Comparison of ENCODE assay signal across 20 cellular contexts in the genomic region with DNA sequence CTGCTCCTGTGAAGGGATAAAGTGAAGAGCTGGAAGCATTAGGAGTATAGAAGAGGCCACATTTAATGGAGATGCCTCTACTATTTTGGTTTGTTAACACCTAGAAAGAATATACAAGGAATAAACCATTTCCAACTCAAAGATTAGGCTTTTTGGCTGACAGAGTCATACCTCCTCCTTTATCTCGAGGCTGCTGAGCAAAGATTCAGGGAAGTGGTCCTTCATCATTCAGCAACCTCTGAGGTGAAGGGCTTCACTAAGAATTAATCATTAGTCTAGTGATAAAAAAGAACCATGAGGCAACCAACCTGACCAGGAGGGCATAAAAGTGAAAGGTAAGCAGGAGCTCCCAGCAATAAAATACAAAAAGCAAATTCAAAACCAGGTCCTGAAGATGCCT.
"Had no signal": no experiment of that assay in that cellular context is flagged by ENCODE, and none has a peak within 500 bp of the region (broad histone marks: within the 10 kb centered on the region; RNA-seq: fewer than 3 reads in every experiment).

No MANE protein-coding gene starts in this region.

- DNase-seq: activated CD4-positive, alpha-beta memory T cell treated with anti-CD3 and anti-CD28 coated beads for 36 hours; activated CD4-positive, alpha-beta T cell treated with anti-CD3 and anti-CD28 coated beads, Interleukin-2, amount 10 ng/mL, durations not matched to agents 7 days and 5 days; activated CD4-positive, CD25-positive, alpha-beta regulatory T cell; activated CD8-positive, alpha-beta memory T cell treated with anti-CD3 and anti-CD28 coated beads for 24 hours; activated gamma-delta T cell; activated naive CD4-positive, alpha-beta T cell treated with anti-CD3 and anti-CD28 coated beads for 36 hours; activated T-cell treated with anti-CD3 and anti-CD28 coated beads, Interleukin-2, amount 50 U/mL, for 4 hours; amygdala; Kasumi-1; NCI-H1048; NCI-H146; NCI-H1930; NCI-H2107; NCI-H345; NCI-H510A; NCI-H526 treated with DMSO at 0.1 percent for 48 hours; NCI-H82; SHP77 treated with DMSO at 0.1 percent for 48 hours; T-helper 2 cell had no signal

- H3K27ac ChIP-seq: VCaP had no signal

- ATAC-seq: activated T-cell treated with anti-CD3 and anti-CD28 coated beads, Interleukin-2, amount 50 U/mL, for 4 hours had no signal
